20 cellular contexts compared by ENCODE assay signal in genomic region chr7:92748509-92748908, GRCh38.
DNase-seq lines count a peak whose midpoint lies in the region; ATAC-seq, FAIRE-seq and TF ChIP-seq lines count a peak whose summit lies in the region.
"Had no signal": no experiment of that assay in that cellular context is flagged by ENCODE, and none has a peak within 500 bp of the region (broad histone marks: within the 10 kb centered on the region; RNA-seq: fewer than 3 reads in every experiment).

No MANE protein-coding gene starts in this region.

- H3K27me3 ChIP-seq in HL-60 (ENCODE audit: insufficient read depth, poor library complexity, severe bottlenecking) (no peaks in the 10 kb centered on the region), foreskin keratinocyte (no peaks in the 10 kb centered on the region)
- H3K27me3 ChIP-seq: colonic mucosa, left lung had no signal

- H3K4me3 Mint-ChIP-seq in Calu3 (ENCODE audit: low read depth, unreplicated experiment), result no peak overlapping the region
- H3K4me3 Mint-ChIP-seq: activated naive CD8-positive, alpha-beta T cell; CD8-positive, alpha-beta T cell; endodermal cell had no signal

- H3K27ac Mint-ChIP-seq in Calu3 (ENCODE audit: unreplicated experiment), result peak overlapping the region; percentile 44
- H3K27ac Mint-ChIP-seq: activated naive CD8-positive, alpha-beta T cell; CD8-positive, alpha-beta T cell; endodermal cell had no signal

- no peak overlapping the region for H3K4me3 ChIP-seq in HL-60 (replicated peaks; ENCODE audit: insufficient read depth, low read length)
- H3K4me3 ChIP-seq: colonic mucosa, left lung, psoas muscle, thoracic aorta had no signal

- no peak for ATAC-seq in foreskin keratinocyte
- ATAC-seq: CD8-positive, alpha-beta T cell; left lung; psoas muscle had no signal

- H3K27me3 Mint-ChIP-seq in Calu3 (ENCODE audit: unreplicated experiment), result no peaks in the 10 kb centered on the region
- H3K27me3 Mint-ChIP-seq: activated naive CD8-positive, alpha-beta T cell had no signal

- intact Hi-C loops in Calu3 (cut with micrococcal nuclease; ENCODE audit: unreplicated experiment), result loop anchor here (5.0 to 10.0 kb wide), 2 partner anchors 51 to 76 kb away; no protein-coding TSS in a partner anchor

- H3K9me3 Mint-ChIP-seq in Calu3 (ENCODE audit: low read depth, unreplicated experiment), result peaks cover 3% of the 10 kb centered on the region
- H3K9me3 Mint-ChIP-seq: CD8-positive, alpha-beta T cell; endodermal cell had no signal

- H3K36me3 Mint-ChIP-seq in Calu3 (ENCODE audit: insufficient read depth, unreplicated experiment), result peaks cover 19% of the 10 kb centered on the region

- BruUV-seq in Calu3 (replicated peaks; lab: Mats Ljungman, UMichigan), result no TSS peak

- peaks cover 55% of the 10 kb centered on the region for H3K4me1 ChIP-seq in foreskin keratinocyte
- H3K4me1 ChIP-seq: colonic mucosa, psoas muscle had no signal

- DNase-seq in Calu3 (no peak), HL-60 (ENCODE audit: low read depth in 1 of 2, low spot score in 1 of 2) (no peak), RPMI8226 (peak; percentile 7), foreskin keratinocyte (no peak), HK-2 (ENCODE audit: unreplicated experiment) (no peak), RCC 7860 (ENCODE audit: low spot score) (no peak)
- no peak for DNase-seq in activated T-cell treated with anti-CD3 and anti-CD28 coated beads, Interleukin-2, amount 50 U/mL, for 1 hour
- DNase-seq: activated CD4-positive, CD25-positive, alpha-beta regulatory T cell; CD8-positive, alpha-beta T cell; colonic mucosa; endodermal cell; GOT3; Karpas-422; left lung; NCI-H524 treated with DMSO at 0.1 percent for 48 hours; psoas muscle; stimulated activated CD4-positive, alpha-beta T cell treated with anti-CD3 and anti-CD28 coated beads, Interleukin-2, amount 100 ng/mL, for 24 hours; stimulated activated naive CD4-positive, alpha-beta T cell had no signal

- H3K27ac ChIP-seq in HL-60 (replicated peaks) (peak overlapping the region; percentile 8; the same call in 1 of the 2 replicates), foreskin keratinocyte (peak overlapping the region; percentile 54)
- H3K27ac ChIP-seq: colonic mucosa, left lung, psoas muscle, thoracic aorta had no signal

- CTCF ChIA-PET in Calu3 (lab: Charles Lee), result no interaction called here

- no peak for FAIRE-seq in RCC 7860 (lab: Jason Lieb, UNC)

- TF ChIP-seq CTCF in Calu3 (IDR thresholded peaks at IDR 0.05; ENCODE audit: unreplicated experiment) (no peak), HL-60 (IDR thresholded peaks at IDR 0.05; ENCODE audit: insufficient read depth, low read length) (no peak), foreskin keratinocyte (conservative IDR thresholded peaks at IDR 0.05) (no peak)

- H3K4me1 Mint-ChIP-seq in Calu3 (ENCODE audit: low read depth, unreplicated experiment), result peaks cover 45% of the 10 kb centered on the region
